In the genomic region with DNA sequence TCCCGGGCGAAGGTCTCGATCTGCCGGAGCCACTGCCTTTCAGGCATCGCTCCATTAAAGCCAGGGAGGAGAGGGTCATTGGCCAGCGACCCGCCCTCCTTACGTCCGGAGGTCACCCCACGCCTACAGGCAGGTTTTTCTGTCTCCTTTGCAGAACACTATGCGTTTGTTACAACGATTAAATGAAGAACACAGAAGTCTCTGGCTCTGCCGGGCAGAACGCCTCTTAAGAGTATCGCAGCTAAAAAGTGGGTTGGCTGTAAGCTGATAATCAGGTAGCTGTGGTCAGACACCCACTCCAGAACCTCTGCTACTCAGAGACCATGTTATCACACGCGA, we compare ENCODE assay signal across 18 cellular contexts. TPM values are rescaled to one million over a fixed set of nuclear protein-coding genes. Genes with fewer than 3 reads are reported as not detected.
"Had no signal": no experiment of that assay in that cellular context is flagged by ENCODE, and none has a peak within 500 bp of the region (broad histone marks: within the 10 kb centered on the region; RNA-seq: fewer than 3 reads in every experiment).

No MANE protein-coding gene starts in this region.

- H3K4me1 Mint-ChIP-seq: T-helper 17 cell had no signal

- H3K36me3 ChIP-seq: heart left ventricle, sigmoid colon, upper lobe of left lung had no signal

- H3K4me3 Mint-ChIP-seq: activated naive CD8-positive, alpha-beta T cell treated with anti-CD3 and anti-CD28 coated beads for 36 hours; T-helper 17 cell had no signal

- H3K4me1 ChIP-seq: psoas muscle had no signal

- H3K27ac ChIP-seq: heart left ventricle, psoas muscle, sigmoid colon, upper lobe of left lung had no signal

- H3K9me3 ChIP-seq: heart left ventricle, mucosa of descending colon, psoas muscle, sigmoid colon, upper lobe of left lung had no signal

- H3K4me3 ChIP-seq: mucosa of descending colon, sigmoid colon, upper lobe of left lung had no signal

- ATAC-seq: heart left ventricle; mucosa of descending colon; naive thymus-derived CD8-positive, alpha-beta T cell; psoas muscle; T-helper 17 cell had no signal

- H3K9me3 Mint-ChIP-seq: activated naive CD8-positive, alpha-beta T cell treated with anti-CD3 and anti-CD28 coated beads for 36 hours had no signal

- DNase-seq: activated CD4-positive, CD25-positive, alpha-beta regulatory T cell; activated effector memory CD4-positive, alpha-beta T cell treated with Interleukin-2 at 50 U/mL for 16 hours; activated naive CD8-positive, alpha-beta T cell treated with anti-CD3 and anti-CD28 coated beads for 36 hours; anterior cingulate cortex; foreskin melanocyte; heart left ventricle; left colon; mucosa of descending colon; naive thymus-derived CD8-positive, alpha-beta T cell; occipital lobe; psoas muscle; sigmoid colon; stimulated activated CD4-positive, alpha-beta T cell treated with anti-CD3 and anti-CD28 coated beads, Interleukin-12 subunit alpha, Interleukin-12 subunit beta, amount 100 ng/mL, for 4 hours; stimulated activated naive CD4-positive, alpha-beta T cell; substantia nigra; T-helper 17 cell had no signal

- H3K36me3 Mint-ChIP-seq: activated naive CD8-positive, alpha-beta T cell treated with anti-CD3 and anti-CD28 coated beads for 36 hours had no signal

- H3K27ac Mint-ChIP-seq: activated naive CD8-positive, alpha-beta T cell treated with anti-CD3 and anti-CD28 coated beads for 36 hours; naive thymus-derived CD8-positive, alpha-beta T cell; T-helper 17 cell had no signal

RNA-seq across cellular contexts. Expression of gene OTX2, which starts 15.0 kb away (rescaled TPM):
- total RNA-seq: activated naive CD8-positive, alpha-beta T cell treated with anti-CD3 and anti-CD28 coated beads for 36 hours; heart left ventricle; left colon; lung microvascular endothelial cell; mucosa of descending colon; naive thymus-derived CD8-positive, alpha-beta T cell; occipital lobe; psoas muscle; sigmoid colon; T-helper 17 cell; upper lobe of left lung had no signal
- polyA plus RNA-seq: heart left ventricle; naive thymus-derived CD8-positive, alpha-beta T cell; psoas muscle; sigmoid colon had no signal
